In genomic region chr11:118010738-118011461, GRCh38 we compare ENCODE assay signal across 10 cellular contexts. TPM values are rescaled to one million over a fixed set of nuclear protein-coding genes. Genes with fewer than 3 reads are reported as not detected.
DNase-seq lines count a peak whose midpoint lies in the region; ATAC-seq and TF ChIP-seq lines count a peak whose summit lies in the region.
"Had no signal": no experiment of that assay in that cellular context is flagged by ENCODE, and none has a peak within 500 bp of the region (broad histone marks: within the 10 kb centered on the region; RNA-seq: fewer than 3 reads in every experiment).

No MANE protein-coding gene starts in this region.

- TF ChIP-seq POLR2A in NB4 (IDR thresholded peaks at IDR 0.05; ENCODE audit: extremely low read depth, insufficient read length) = no peak
- no peak for TF ChIP-seq POLR2A in upper lobe of left lung (IDR thresholded peaks at IDR 0.05)

- no peaks in the 10 kb centered on the region for H3K79me2 ChIP-seq in neural progenitor cell (ENCODE audit: low read depth)

- DNase-seq in NB4 (ENCODE audit: low read depth) (peak; percentile 93), heart right ventricle (peak in 1 of 2 donors; percentile 57), upper lobe of left lung (peak; percentile 58 to 87), AG08396 (ENCODE audit: low spot score) (no peak), neural progenitor cell (ENCODE audit: low spot score) (no peak), DMS114 treated with DMSO at 0.1 percent for 48 hours (lab: John Stamatoyannopoulos, UW; ENCODE audit: unreplicated experiment) (no peak)

- H2AFZ ChIP-seq in neural progenitor cell (replicated peaks) = no peak overlapping the region

- no peaks in the 10 kb centered on the region for H3F3A ChIP-seq in neural progenitor cell (ENCODE audit: low read depth)

- ATAC-seq in GM18508 (IDR thresholded peaks at IDR 0.05; ENCODE audit: insufficient read depth, unreplicated experiment) (peak; percentile 52), GM21786 (IDR thresholded peaks at IDR 0.05; ENCODE audit: unreplicated experiment) (peak; percentile 76), heart right ventricle (peak; percentile 67 to 77 (median 74)), upper lobe of left lung (ENCODE audit: low FRiP score in 2 of 2) (peak; percentile 74 to 85)

- H3K27me3 Mint-ChIP-seq in neural progenitor cell (ENCODE audit: insufficient read depth, low read depth) = peaks cover 10% of the 10 kb centered on the region

- intact Hi-C loops in heart right ventricle (cut with DNase I) = no loop called here

- 65 to 80% methylated on average over 21 of the region's 21 CpGs for WGBS in heart right ventricle, 2 donors
- WGBS in upper lobe of left lung, 2 donors = 72 to 73% methylated on average over 21 of the region's 21 CpGs

- H3K4me2 ChIP-seq in neural progenitor cell = no peak overlapping the region

- TF ChIP-seq CTCF in NB4 (IDR thresholded peaks at IDR 0.05; ENCODE audit: low read depth, low read length) = no peak
- no peak for TF ChIP-seq CTCF in heart right ventricle (IDR thresholded peaks at IDR 0.05)
- TF ChIP-seq CTCF in upper lobe of left lung (IDR thresholded peaks at IDR 0.05) = no peak
- TF ChIP-seq CTCF in neural progenitor cell (IDR thresholded peaks at IDR 0.05) = no peak

- H3K4me3 ChIP-seq in NB4 (ENCODE audit: low read depth, low read length) (no peak overlapping the region), heart right ventricle (no peak overlapping the region), upper lobe of left lung (no peak overlapping the region), neural progenitor cell (no peak overlapping the region)

- H3K4me1 ChIP-seq in heart right ventricle (peaks cover 0 to 92% (median 4%) of the 10 kb centered on the region in 9 donors), upper lobe of left lung (peaks cover 4 to 50% (median 46%) of the 10 kb centered on the region in 4 donors), neural progenitor cell (no peaks in the 10 kb centered on the region)

- H3K4me3 Mint-ChIP-seq in neural progenitor cell = no peak overlapping the region
- H3K4me3 Mint-ChIP-seq: brain had no signal

- H3K9me3 ChIP-seq in heart right ventricle (no peaks in the 10 kb centered on the region), upper lobe of left lung (no peaks in the 10 kb centered on the region), neural progenitor cell (ENCODE audit: low read depth) (no peaks in the 10 kb centered on the region)

- no peaks in the 10 kb centered on the region for H3K36me3 ChIP-seq in heart right ventricle
- H3K36me3 ChIP-seq in upper lobe of left lung = no peaks in the 10 kb centered on the region
- H3K36me3 ChIP-seq in neural progenitor cell = no peaks in the 10 kb centered on the region

- H3K27ac ChIP-seq in heart right ventricle (peak overlapping the region in 6 of 10 donors; percentile 58 to 95 (median 63)), upper lobe of left lung (peak overlapping the region; percentile 73 to 88 (median 83)), neural progenitor cell (no peak overlapping the region)

- no peaks in the 10 kb centered on the region for H3K36me3 Mint-ChIP-seq in neural progenitor cell
- H3K36me3 Mint-ChIP-seq: brain had no signal

- H4K20me1 ChIP-seq in neural progenitor cell (ENCODE audit: low read depth) = no peaks in the 10 kb centered on the region

- H3K9me3 Mint-ChIP-seq in neural progenitor cell = no peaks in the 10 kb centered on the region
- H3K9me3 Mint-ChIP-seq: brain had no signal

- peaks cover 0 to 16% (median 0%) of the 10 kb centered on the region in 7 donors for H3K27me3 ChIP-seq in heart right ventricle
- H3K27me3 ChIP-seq in upper lobe of left lung = no peaks in the 10 kb centered on the region
- peaks cover 8% of the 10 kb centered on the region for H3K27me3 ChIP-seq in neural progenitor cell

- peak in 2 of 4 donors; percentile 45 to 90 for TF ChIP-seq EP300 in upper lobe of left lung (IDR thresholded peaks at IDR 0.05)

- H3K4me1 Mint-ChIP-seq in neural progenitor cell = peaks cover 4% of the 10 kb centered on the region
- H3K4me1 Mint-ChIP-seq: brain had no signal

- no peak overlapping the region for H3K9ac ChIP-seq in neural progenitor cell

- no peak overlapping the region for H3K27ac Mint-ChIP-seq in neural progenitor cell
- H3K27ac Mint-ChIP-seq: brain had no signal

RNA-seq across cellular contexts. Expression of gene IL10RA, which starts 24.7 kb away (rescaled TPM):
- total RNA-seq in heart right ventricle (10 to 100 TPM in 2 of 10 donors, 1 to 10 TPM in 8; 2.5 to 29.9 (median 3.8) TPM), upper lobe of left lung (100 to 1,000 TPM in 1 of 6 donors, 10 to 100 TPM in 5; 30.7 to 139 (median 46.1) TPM), neural progenitor cell (ENCODE audit: low replicate concordance) (0.12 TPM in 1 of 2 replicates, not detected in the other)
- 1 to 10 TPM; 2.0 to 4.0 TPM for polyA plus RNA-seq in heart right ventricle
- total RNA-seq: HT1080 had no signal

Comparison
In these comparisons a context has a peak if more than half of its experiments do, and no peak if none do; other contexts are left out.
1. DNase-seq: peak in NB4 (single experiment) and upper lobe of left lung (2 of 2); none in AG08396 (single experiment), neural progenitor cell (single experiment) and DMS114 treated with DMSO at 0.1 percent for 48 hours (single experiment).
2. Peak in every context shown above with its lines, with median percentiles within 50 percentile points of each other: ATAC-seq.